18 cellular contexts compared by ENCODE assay signal in genomic region chr6:50586074-50586473, GRCh38.
"Had no signal": no experiment of that assay in that cellular context is flagged by ENCODE, and none has a peak within 500 bp of the region (broad histone marks: within the 10 kb centered on the region; RNA-seq: fewer than 3 reads in every experiment).

No MANE protein-coding gene starts in this region.

- H3K4me1 Mint-ChIP-seq: naive thymus-derived CD4-positive, alpha-beta T cell had no signal

- DNase-seq: effector memory CD8-positive, alpha-beta T cell; glutamatergic neuron; kidney glomerular epithelial cell; mammary epithelial cell; naive thymus-derived CD4-positive, alpha-beta T cell; nephron progenitor cell; psoas muscle; small intestine; stimulated activated CD4-positive, alpha-beta T cell treated with anti-CD3 and anti-CD28 coated beads, Interleukin-12 subunit alpha, Interleukin-12 subunit beta, amount 100 ng/mL, for 4 hours; stimulated activated naive CD8-positive, alpha-beta T cell treated with anti-CD3 and anti-CD28 coated beads, Interleukin-15, Interleukin-2, amounts not matched to agents 100 U/mL and 50 U/mL, for 24 hours; thyroid gland; uterus had no signal

- H3K27me3 Mint-ChIP-seq: dendritic cell treated with granulocyte-macrophage colony-stimulating factor and Interleukin-4, amounts not matched to agents 40 ng/mL and 50 ng/mL, for 4 days; effector memory CD8-positive, alpha-beta T cell; naive thymus-derived CD4-positive, alpha-beta T cell had no signal

- ATAC-seq: effector memory CD8-positive, alpha-beta T cell; gastroesophageal sphincter; left lobe of liver; naive thymus-derived CD4-positive, alpha-beta T cell; psoas muscle; stimulated activated naive CD8-positive, alpha-beta T cell treated with anti-CD3 and anti-CD28 coated beads, Interleukin-15, Interleukin-2, amounts not matched to agents 100 U/mL and 50 U/mL, for 24 hours had no signal

- H3K27ac Mint-ChIP-seq: dendritic cell treated with granulocyte-macrophage colony-stimulating factor and Interleukin-4, amounts not matched to agents 40 ng/mL and 50 ng/mL, for 4 days; effector memory CD8-positive, alpha-beta T cell; nephron progenitor cell had no signal

- H3K9me3 Mint-ChIP-seq: dendritic cell treated with granulocyte-macrophage colony-stimulating factor and Interleukin-4, amounts not matched to agents 40 ng/mL and 50 ng/mL, for 4 days; nephron progenitor cell had no signal

- H3K4me3 Mint-ChIP-seq: dendritic cell treated with granulocyte-macrophage colony-stimulating factor and Interleukin-4, amounts not matched to agents 40 ng/mL and 50 ng/mL, for 4 days; effector memory CD8-positive, alpha-beta T cell; naive thymus-derived CD4-positive, alpha-beta T cell; nephron progenitor cell had no signal

- H3K36me3 Mint-ChIP-seq: naive thymus-derived CD4-positive, alpha-beta T cell had no signal

- H3K4me3 ChIP-seq: esophagus muscularis mucosa, gastroesophageal sphincter, psoas muscle, suprapubic skin, thyroid gland, upper lobe of left lung, uterus had no signal
